In genomic region chr5:1167728-1168709, GRCh38 we compare ENCODE assay signal across 8 cellular contexts. TPM values are rescaled to one million over a fixed set of nuclear protein-coding genes. Genes with fewer than 3 reads are reported as not detected.
DNase-seq lines count a peak whose midpoint lies in the region; ATAC-seq and TF ChIP-seq lines count a peak whose summit lies in the region.

No MANE protein-coding gene starts in this region.

- peaks cover 0 to 8% (median 3%) of the 10 kb centered on the region in 4 donors for H3K4me1 ChIP-seq in liver (ENCODE audit: control insufficient read depth in 4 of 4, insufficient read depth in 4 of 4, low read length in 3 of 4)

- peak; percentile 80 to 89 for TF ChIP-seq RAD21 in liver (IDR thresholded peaks at IDR 0.05)

- H3K9ac ChIP-seq in liver (ENCODE audit: low read depth in 1 of 2, low read length in 2 of 2), result no peak overlapping the region

- H3K9me3 ChIP-seq in liver (ENCODE audit: control insufficient read depth in 4 of 4, low read length in 3 of 4), result no peaks in the 10 kb centered on the region

- peak; percentile 62 for ATAC-seq in HG03139 (IDR thresholded peaks at IDR 0.05; ENCODE audit: unreplicated experiment)

- no peaks in the 10 kb centered on the region for H3K36me3 ChIP-seq in liver (ENCODE audit: control insufficient read depth in 4 of 4, insufficient read depth in 3 of 4, low read depth in 1 of 4, low read length in 3 of 4)

- 14% methylated on average over 28 of the region's 28 CpGs for WGBS in liver

- peak; percentile 66 for DNase-seq in NCI-H82 (lab: John Stamatoyannopoulos, UW)
- DNase-seq in NCI-H82 treated with DMSO at 0.1 percent for 48 hours (lab: John Stamatoyannopoulos, UW; ENCODE audit: unreplicated experiment), result no peak
- peak; percentile 72 for DNase-seq in NCI-H345 (lab: John Stamatoyannopoulos, UW)
- peak; percentile 67 to 73 for DNase-seq in activated CD4-positive, alpha-beta T cell treated with anti-CD3 and anti-CD28 coated beads for 4 hours
- DNase-seq in dedifferentiated amniotic fluid mesenchymal stem cell (ENCODE audit: extremely low spot score), result peak; percentile 64
- peak; percentile 71 for DNase-seq in stimulated activated CD4-positive, alpha-beta T cell treated with anti-CD3 and anti-CD28 coated beads, Interleukin-4, amount 100 ng/mL, for 24 hours

- no peaks in the 10 kb centered on the region for H3K27me3 ChIP-seq in liver (ENCODE audit: control insufficient read depth in 4 of 4, insufficient read depth in 4 of 4, low read length in 3 of 4)

- TF ChIP-seq CTCF in liver (IDR thresholded peaks at IDR 0.05; ENCODE audit: low read depth, low read length, missing input control), result peak; percentile 90

- H3K4me3 ChIP-seq in liver (ENCODE audit: low read depth in 1 of 3, low read length in 3 of 3), result no peak overlapping the region

- no peak overlapping the region for H3K27ac ChIP-seq in liver (ENCODE audit: low read depth in 1 of 2, low read length in 2 of 2)

TF ChIP-seq in liver, 16 proteins besides CTCF, POLR2A, EP300 and RAD21:
- TF ChIP-seq RXRA (IDR thresholded peaks at IDR 0.05), result peak; percentile 39 to 46
- TF ChIP-seq SP1 (IDR thresholded peaks at IDR 0.05), result peak; percentile 22
- peak; percentile 25 to 30 for TF ChIP-seq HNF4A (conservative IDR thresholded peaks at IDR 0.05)
- TF ChIP-seq REST (IDR thresholded peaks at IDR 0.05), result no peak

RNA-seq across cellular contexts. Expression of gene SLC6A19, which starts 33.4 kb away (rescaled TPM):
- total RNA-seq in liver, result 1 to 10 TPM; 1.5 to 4.9 TPM
- polyA plus RNA-seq in liver, result under 1 TPM; 0.17 to 0.31 TPM

RNA-seq across cellular contexts. Expression of gene SLC12A7, which starts 56.2 kb away (rescaled TPM):
- 10 to 100 TPM; 27.1 to 64.2 TPM for total RNA-seq in liver
- 10 to 100 TPM; 12.3 to 30.8 TPM for polyA plus RNA-seq in liver

RNA-seq across cellular contexts. Expression of gene SLC6A18, which starts 57.2 kb away (rescaled TPM):
- total RNA-seq in liver, result not detected
- polyA plus RNA-seq in liver, result not detected
